26 cellular contexts compared by ENCODE assay signal in the genomic region with DNA sequence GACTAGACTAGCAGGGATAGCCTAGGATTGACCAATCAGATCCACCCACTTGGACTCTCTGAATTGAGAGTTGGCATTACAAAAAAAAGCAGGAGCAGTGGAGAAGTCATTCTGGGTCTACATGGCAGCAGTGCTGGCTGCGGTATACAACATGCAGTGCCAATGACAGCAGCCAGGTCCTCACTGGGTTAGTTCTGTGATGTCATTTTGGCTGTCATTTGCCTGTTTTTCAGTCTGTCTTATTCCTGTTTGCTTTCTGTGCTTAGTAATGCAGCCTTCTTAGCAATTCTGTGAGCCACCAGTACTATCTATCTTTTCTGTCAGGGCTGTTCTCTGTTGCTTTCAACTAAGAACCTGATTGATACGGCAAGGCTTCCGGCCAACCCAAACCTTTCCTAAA.
"Had no signal": no experiment of that assay in that cellular context is flagged by ENCODE, and none has a peak within 500 bp of the region (broad histone marks: within the 10 kb centered on the region; RNA-seq: fewer than 3 reads in every experiment).

No MANE protein-coding gene starts in this region.

- H3K79me2 ChIP-seq: hepatocyte had no signal

- H3K27me3 ChIP-seq: breast epithelium, dorsolateral prefrontal cortex, gastroesophageal sphincter, hepatocyte, neural progenitor cell, right atrium auricular region, testis, upper lobe of right lung had no signal

- DNase-seq: activated CD4-positive, alpha-beta memory T cell treated with anti-CD3 and anti-CD28 coated beads, Interleukin-2, amount 10 ng/mL, durations not matched to agents 7 days and 5 days; activated CD4-positive, alpha-beta T cell treated with anti-CD3 and anti-CD28 coated beads, Interleukin-2, amount 10 ng/mL, durations not matched to agents 24 days and 14 days; activated CD4-positive, CD25-positive, alpha-beta regulatory T cell treated with anti-CD3 and anti-CD28 coated beads, Interleukin-2, amount 50 U/mL, for 72 hours; activated CD8-positive, alpha-beta memory T cell treated with anti-CD3 and anti-CD28 coated beads, Interleukin-2, amount 50 U/mL, for 48 hours; activated gamma-delta T cell; activated naive CD4-positive, alpha-beta T cell treated with anti-CD3 and anti-CD28 coated beads, Interleukin-2, amount 50 U/mL, for 16 hours; activated T-cell treated with anti-CD3 and anti-CD28 coated beads, Interleukin-2, amount 50 U/mL, for 24 hours; amniotic stem cell; central memory CD4-positive, alpha-beta T cell; dorsolateral prefrontal cortex; effector memory CD4-positive, alpha-beta T cell; kidney; left colon; mammary epithelial cell; natural killer cell; occipital lobe; stimulated activated naive CD4-positive, alpha-beta T cell treated with Interleukin-2 at 50 U/mL for 16 hours; SW 1271; T-helper 9 cell; testis; upper lobe of right lung had no signal

- H3K27ac ChIP-seq: breast epithelium, dorsolateral prefrontal cortex, gastroesophageal sphincter, hepatocyte, neural progenitor cell, right atrium auricular region, testis, upper lobe of right lung had no signal

- H3K4me3 ChIP-seq: breast epithelium, dorsolateral prefrontal cortex, gastroesophageal sphincter, hepatocyte, neural progenitor cell, right atrium auricular region, testis, upper lobe of right lung had no signal

- H3K36me3 ChIP-seq: breast epithelium, gastroesophageal sphincter, neural progenitor cell, right atrium auricular region, upper lobe of right lung had no signal

- H3K4me1 ChIP-seq: breast epithelium, gastroesophageal sphincter, neural progenitor cell, right atrium auricular region, testis, upper lobe of right lung had no signal

- H3K4me2 ChIP-seq: hepatocyte, neural progenitor cell had no signal

- H3K9me3 ChIP-seq: gastroesophageal sphincter, right atrium auricular region, testis, upper lobe of right lung had no signal

- ATAC-seq: gastroesophageal sphincter, left colon, natural killer cell, upper lobe of right lung had no signal

- H2AFZ ChIP-seq: hepatocyte, neural progenitor cell had no signal
